9 cellular contexts compared by ENCODE assay signal in genomic region chrX:140733766-140734342, GRCh38. TPM values are rescaled to one million over a fixed set of nuclear protein-coding genes. Genes with fewer than 3 reads are reported as not detected.
A peak's percentile ranks its signal among the peaks of the same experiment; 100 is the strongest.
DNase-seq lines count a peak whose midpoint lies in the region; FAIRE-seq and TF ChIP-seq lines count a peak whose summit lies in the region.
"Had no signal": no experiment of that assay in that cellular context is flagged by ENCODE, and none has a peak within 500 bp of the region (broad histone marks: within the 10 kb centered on the region; RNA-seq: fewer than 3 reads in every experiment).

No MANE protein-coding gene starts in this region.

- H3K36me3 ChIP-seq in GM06990 (ENCODE audit: control insufficient read depth, insufficient read depth, low read length) (no peaks in the 10 kb centered on the region), ascending aorta (no peaks in the 10 kb centered on the region)

- H3K27me3 Mint-ChIP-seq in HFFc6 (ENCODE audit: insufficient read depth) (no peaks in the 10 kb centered on the region), type B pancreatic cell (no peaks in the 10 kb centered on the region)

- H3K9me3 Mint-ChIP-seq in HFFc6 (no peaks in the 10 kb centered on the region), type B pancreatic cell (no peaks in the 10 kb centered on the region)
- H3K9me3 Mint-ChIP-seq: immature natural killer cell had no signal

- H3K36me3 Mint-ChIP-seq in HFFc6 (ENCODE audit: low read depth) (no peaks in the 10 kb centered on the region), type B pancreatic cell (no peaks in the 10 kb centered on the region)
- H3K36me3 Mint-ChIP-seq: immature natural killer cell had no signal

- DNase-seq in AG08395 (ENCODE audit: low spot score) (peak; percentile 69), GM06990 (ENCODE audit: extremely low read depth, insufficient read length) (no peak), HFFc6 (peak; percentile 9), NCI-H1930 (lab: John Stamatoyannopoulos, UW) (peak; percentile 6 to 22), ascending aorta (ENCODE audit: low spot score in 2 of 2) (no peak), iPS-NIHi7 (ENCODE audit: extremely low spot score) (peak; percentile 74), type B pancreatic cell (ENCODE audit: extremely low spot score, unreplicated experiment) (no peak), HTR-8/SVneo (ENCODE audit: insufficient read length, low spot score) (no peak)

- H3K9me3 ChIP-seq in ascending aorta = no peaks in the 10 kb centered on the region

- H3K4me3 Mint-ChIP-seq in HFFc6 (no peak overlapping the region), type B pancreatic cell (no peak overlapping the region)
- H3K4me3 Mint-ChIP-seq: immature natural killer cell had no signal

- no peaks in the 10 kb centered on the region for H3K4me1 Mint-ChIP-seq in HFFc6 (ENCODE audit: low read depth)
- H3K4me1 Mint-ChIP-seq in type B pancreatic cell (ENCODE audit: unreplicated experiment) = no peaks in the 10 kb centered on the region
- H3K4me1 Mint-ChIP-seq: immature natural killer cell had no signal

- TF ChIP-seq CTCF in GM06990 (IDR thresholded peaks at IDR 0.05; ENCODE audit: insufficient read depth, low read length, poor library complexity, severe bottlenecking) = peak; percentile 82
- peak; percentile 80 for TF ChIP-seq CTCF in HFFc6 (IDR thresholded peaks at IDR 0.05)
- TF ChIP-seq CTCF in ascending aorta (IDR thresholded peaks at IDR 0.05) = peak; percentile 37 to 78 (median 77)
- TF ChIP-seq CTCF in type B pancreatic cell (conservative IDR thresholded peaks at IDR 0.05) = peak; percentile 91

- no peak overlapping the region for H3K27ac ChIP-seq in ascending aorta

- H3K4me3 ChIP-seq in GM06990 (replicated peaks; ENCODE audit: low read depth, low read length) (no peak overlapping the region), ascending aorta (no peak overlapping the region)

- H3K4me1 ChIP-seq in ascending aorta = no peaks in the 10 kb centered on the region

- H3K27ac Mint-ChIP-seq in HFFc6 (no peak overlapping the region), type B pancreatic cell (no peak overlapping the region)
- H3K27ac Mint-ChIP-seq: immature natural killer cell had no signal

- intact Hi-C loops in ascending aorta (cut with DNase I) = loop anchor here (5.0 to 10.0 kb wide), 3 partner anchors 37 to 679 kb away; no protein-coding TSS in a partner anchor

- H3K27me3 ChIP-seq in GM06990 (replicated peaks; ENCODE audit: control insufficient read depth, insufficient read depth, low read length) (no peaks in the 10 kb centered on the region), ascending aorta (no peaks in the 10 kb centered on the region)

- FAIRE-seq in HTR-8/SVneo (lab: Jason Lieb, UNC) = no peak

RNA-seq across cellular contexts. Expression of gene LINC00632, which starts 24.3 kb away (rescaled TPM):
- 100 to 1,000 TPM; 115 to 236 (median 155) TPM for total RNA-seq in HFFc6 (2021; fragmentation: NEBNext Ultra II Directional; extraction: Animal tissue kit (Norgen Biotek cat#: 25700))
- total RNA-seq in ascending aorta (93.2 TPM), type B pancreatic cell (ENCODE audit: low replicate concordance) (107 and 393 TPM in 2 replicates)

Comparison
In these comparisons a context has a peak if more than half of its experiments do, and no peak if none do; other contexts are left out.
1. DNase-seq: peak in AG08395 (single experiment), HFFc6 (single experiment), NCI-H1930 (2 of 2) and iPS-NIHi7 (single experiment); none in GM06990 (single experiment), ascending aorta (0 of 2), type B pancreatic cell (single experiment) and HTR-8/SVneo (single experiment).
2. Peak in every context shown above with its lines, with median percentiles within 50 percentile points of each other: CTCF ChIP-seq.